ENCODE assay signal across 17 cellular contexts in genomic region chr10:88499569-88500470, GRCh38.
A peak's percentile ranks its signal among the peaks of the same experiment; 100 is the strongest.
DNase-seq lines count a peak whose midpoint lies in the region; ATAC-seq and TF ChIP-seq lines count a peak whose summit lies in the region.
"Had no signal": no experiment of that assay in that cellular context is flagged by ENCODE, and none has a peak within 500 bp of the region (broad histone marks: within the 10 kb centered on the region; RNA-seq: fewer than 3 reads in every experiment).

No MANE protein-coding gene starts in this region.

- H3K4me1 ChIP-seq in GM23338 (ENCODE audit: insufficient read depth) (peaks cover 27% of the 10 kb centered on the region), SK-N-SH (ENCODE audit: control insufficient read depth in 1 of 2, insufficient read depth in 2 of 2, low read depth in 1 of 2, low read length in 1 of 2) (no peaks in the 10 kb centered on the region; a peak in 1 of 4 replicates), osteoblast (ENCODE audit: insufficient read depth, low read length) (peaks cover 11% of the 10 kb centered on the region), spleen (peaks cover 0 to 7% (median 0%) of the 10 kb centered on the region in 6 donors)

- no peak overlapping the region for H3K4me3 ChIP-seq in GM23338
- H3K4me3 ChIP-seq in SK-N-SH (ENCODE audit: low read depth in 2 of 2, low read length in 1 of 2), result no peak overlapping the region
- no peak overlapping the region for H3K4me3 ChIP-seq in fibroblast of mammary gland (ENCODE audit: control insufficient read depth, low read depth, low read length)
- no peak overlapping the region for H3K4me3 ChIP-seq in osteoblast (ENCODE audit: insufficient read depth, low read length)
- H3K4me3 ChIP-seq in spleen, result no peak overlapping the region
- H3K4me3 ChIP-seq: esophagus squamous epithelium had no signal

- TF ChIP-seq POLR2A in spleen (IDR thresholded peaks at IDR 0.05), result no peak

- peaks cover 4% of the 10 kb centered on the region; the same call in 1 of the 3 replicates for H3K36me3 Mint-ChIP-seq in GM23338 (ENCODE audit: low read depth)
- H3K36me3 Mint-ChIP-seq: CD14-positive monocyte had no signal

- H3K36me3 ChIP-seq in GM23338 (ENCODE audit: insufficient read depth) (no peaks in the 10 kb centered on the region; the same call in 1 of the 2 replicates), SK-N-SH (replicated peaks in 1 of 2; ENCODE audit: control insufficient read depth in 1 of 2, insufficient read depth in 2 of 2, low read length in 1 of 2) (no peaks in the 10 kb centered on the region), osteoblast (ENCODE audit: insufficient read depth, low read length) (no peaks in the 10 kb centered on the region), spleen (no peaks in the 10 kb centered on the region)
- H3K36me3 ChIP-seq: esophagus squamous epithelium had no signal

- CTCF ChIA-PET in SK-N-SH (lab: Yijun Ruan, JAX), result no interaction called here

- ATAC-seq in GM23338 (peak; percentile 57), HG02970 (IDR thresholded peaks at IDR 0.05; ENCODE audit: low FRiP score, unreplicated experiment) (no peak)
- ATAC-seq: stimulated activated naive B cell treated with anti-CD40 and anti-IgM and Interleukin-4, amounts not matched to agents 10 μg/mL and 1 μg/mL and 100 μg/mL, for 72 hours had no signal

- no peaks in the 10 kb centered on the region for H4K20me1 ChIP-seq in GM23338 (replicated peaks; ENCODE audit: insufficient read depth)
- no peaks in the 10 kb centered on the region for H4K20me1 ChIP-seq in SK-N-SH (ENCODE audit: insufficient read depth)
- H4K20me1 ChIP-seq in osteoblast (ENCODE audit: insufficient read depth, low read length), result no peaks in the 10 kb centered on the region

- peaks cover 4% of the 10 kb centered on the region; the same call in 1 of the 3 replicates for H3K9me3 Mint-ChIP-seq in GM23338

- H3K79me2 ChIP-seq in GM23338 (replicated peaks; ENCODE audit: insufficient read depth) (no peaks in the 10 kb centered on the region), SK-N-SH (ENCODE audit: insufficient read depth) (no peaks in the 10 kb centered on the region), osteoblast (ENCODE audit: insufficient read depth, low read length) (no peaks in the 10 kb centered on the region)

- H3K27me3 Mint-ChIP-seq in GM23338 (ENCODE audit: insufficient read depth, low read depth, poor library complexity), result no peaks in the 10 kb centered on the region
- H3K27me3 Mint-ChIP-seq: stimulated activated naive B cell treated with anti-CD40 and anti-IgM and Interleukin-4, amounts not matched to agents 10 μg/mL and 1 μg/mL and 100 μg/mL, for 72 hours had no signal

- 61% methylated on average over 6 of the region's 6 CpGs for WGBS in SK-N-SH (ENCODE audit: low lambda C conversion rate)
- 88 to 93% (median 91%) methylated on average over 6 of the region's 6 CpGs for WGBS in spleen, 5 donors

- TF ChIP-seq RAD21 in SK-N-SH (IDR thresholded peaks at IDR 0.05; ENCODE audit: low read length), result no peak

- TF ChIP-seq CTCF in GM23338 (conservative IDR thresholded peaks at IDR 0.05; ENCODE audit: low read depth in 2 of 2) (no peak), SK-N-SH (IDR thresholded peaks at IDR 0.05) (no peak), fibroblast of mammary gland (conservative IDR thresholded peaks at IDR 0.05; ENCODE audit: control insufficient read depth, insufficient read depth, low read depth, low read length) (no peak), osteoblast (IDR thresholded peaks at IDR 0.05; ENCODE audit: extremely low read depth, low read depth, low read length) (no peak), spleen (IDR thresholded peaks at IDR 0.05 in 8 of 11, conservative IDR thresholded peaks at IDR 0.05 in 3 of 11) (no peak)

- peak; percentile 36 for DNase-seq in GM23338 (ENCODE audit: low spot score)
- DNase-seq in SK-N-SH, result no peak
- peak; percentile 82 for DNase-seq in fibroblast of mammary gland (ENCODE audit: low read depth)
- DNase-seq in osteoblast (ENCODE audit: insufficient read length, low spot score, missing footprints), result no peak
- DNase-seq in epidermal melanocyte (ENCODE audit: insufficient read length, low spot score), result no peak
- DNase-seq in amniotic stem cell (lab: John Stamatoyannopoulos, UW), result no peak
- DNase-seq in spleen, result no peak
- DNase-seq: esophagus squamous epithelium; Karpas-422; NCI-H1930; NCI-H774; retina; SHP77; stimulated activated CD4-positive, alpha-beta T cell treated with anti-CD3 and anti-CD28 coated beads, Interleukin-4, amount 100 ng/mL, for 24 hours; stimulated activated naive B cell treated with anti-CD40 and anti-IgM and Interleukin-4, amounts not matched to agents 10 μg/mL and 1 μg/mL and 100 μg/mL, for 72 hours had no signal

- no peak overlapping the region for H3K4me2 ChIP-seq in GM23338
- no peak overlapping the region for H3K4me2 ChIP-seq in SK-N-SH
- peak overlapping the region; percentile 44 for H3K4me2 ChIP-seq in osteoblast (ENCODE audit: insufficient read depth, low read length)

- no peaks in the 10 kb centered on the region for H3F3A ChIP-seq in GM23338 (replicated peaks; ENCODE audit: low read depth)
- no peaks in the 10 kb centered on the region for H3F3A ChIP-seq in SK-N-SH (replicated peaks; ENCODE audit: insufficient read depth)

- H2AFZ ChIP-seq in GM23338 (no peak overlapping the region), SK-N-SH (ENCODE audit: low read depth) (peak overlapping the region; percentile 31; the same call in 1 of the 2 replicates), osteoblast (ENCODE audit: low read length) (no peak overlapping the region)

- H3K27ac Mint-ChIP-seq in GM23338, result no peak overlapping the region; the same call in 1 of the 2 replicates
- H3K27ac Mint-ChIP-seq: CD14-positive monocyte; stimulated activated naive B cell treated with anti-CD40 and anti-IgM and Interleukin-4, amounts not matched to agents 10 μg/mL and 1 μg/mL and 100 μg/mL, for 72 hours had no signal

- H3K27me3 ChIP-seq in GM23338 (ENCODE audit: insufficient read depth) (no peaks in the 10 kb centered on the region), SK-N-SH (ENCODE audit: insufficient read depth) (no peaks in the 10 kb centered on the region), osteoblast (ENCODE audit: insufficient read depth, low read length) (no peaks in the 10 kb centered on the region), spleen (replicated peaks in 1 of 7) (no peaks in the 10 kb centered on the region)
- H3K27me3 ChIP-seq: esophagus squamous epithelium had no signal

- no peaks in the 10 kb centered on the region for H3K9me3 ChIP-seq in SK-N-SH
- no peaks in the 10 kb centered on the region for H3K9me3 ChIP-seq in osteoblast (ENCODE audit: low read depth, low read length)
- no peaks in the 10 kb centered on the region for H3K9me3 ChIP-seq in spleen
- H3K9me3 ChIP-seq: esophagus squamous epithelium had no signal

- H3K27ac ChIP-seq in GM23338 (ENCODE audit: low read depth), result peak overlapping the region; percentile 40; the same call in 1 of the 2 replicates
- no peak overlapping the region for H3K27ac ChIP-seq in SK-N-SH (ENCODE audit: low read depth in 2 of 2, low read length in 1 of 2)
- H3K27ac ChIP-seq in osteoblast (ENCODE audit: low read depth, low read length), result no peak overlapping the region
- H3K27ac ChIP-seq in spleen, result no peak overlapping the region
- H3K27ac ChIP-seq: esophagus squamous epithelium had no signal

- TF ChIP-seq EP300 in SK-N-SH (IDR thresholded peaks at IDR 0.05; ENCODE audit: borderline replicate concordance in 1 of 2, low read depth in 1 of 2, low read length in 1 of 2), result no peak

- peaks cover 36% of the 10 kb centered on the region for H3K4me1 Mint-ChIP-seq in GM23338

- POLR2A ChIA-PET in SK-N-SH (lab: Yijun Ruan, JAX), result no interaction called here

- intact Hi-C loops in spleen (cut with DNase I; ENCODE audit: low total_unique reads), result no loop called here

- H3K4me3 Mint-ChIP-seq in GM23338, result no peak overlapping the region
- H3K4me3 Mint-ChIP-seq: CD14-positive monocyte; stimulated activated naive B cell treated with anti-CD40 and anti-IgM and Interleukin-4, amounts not matched to agents 10 μg/mL and 1 μg/mL and 100 μg/mL, for 72 hours had no signal

- H3K9ac ChIP-seq in SK-N-SH, result no peak overlapping the region

- H3K9me2 ChIP-seq in GM23338 (ENCODE audit: insufficient read depth) (no peaks in the 10 kb centered on the region), SK-N-SH (no peaks in the 10 kb centered on the region)

TF ChIP-seq in SK-N-SH, 30 proteins besides CTCF, POLR2A, EP300 and RAD21 (continues in another document):
- TF ChIP-seq PBX3 (IDR thresholded peaks at IDR 0.05) (no peak), FOSL2 (IDR thresholded peaks at IDR 0.05; ENCODE audit: borderline replicate concordance, low read depth) (peak; percentile 57), MXI1 (IDR thresholded peaks at IDR 0.05; ENCODE audit: low read depth, low read length) (no peak), RFX5 (IDR thresholded peaks at IDR 0.05; ENCODE audit: low read length) (no peak), RXRA (IDR thresholded peaks at IDR 0.05; ENCODE audit: borderline replicate concordance, low read depth) (no peak), GABPA (IDR thresholded peaks at IDR 0.05; ENCODE audit: low read depth) (no peak), NRF1 (IDR thresholded peaks at IDR 0.05; ENCODE audit: low read depth, low read length) (no peak), TAF1 (IDR thresholded peaks at IDR 0.05; ENCODE audit: borderline replicate concordance, low read depth, low read length) (no peak), TCF12 (IDR thresholded peaks at IDR 0.05) (0 out of 2 replicates have a peak, but pooled peaks have one; percentile 33), JUND (IDR thresholded peaks at IDR 0.05) (peak; percentile 47), USF2 (IDR thresholded peaks at IDR 0.05; ENCODE audit: borderline replicate concordance, low read depth, low read length) (no peak), RCOR1 (IDR thresholded peaks at IDR 0.05; ENCODE audit: low read length) (no peak)

Comparison
In these comparisons a context has a peak if more than half of its experiments do, and no peak if none do; other contexts are left out.
1. DNase-seq: peak in GM23338 (single experiment) and fibroblast of mammary gland (single experiment); none in SK-N-SH (single experiment), osteoblast (single experiment), epidermal melanocyte (single experiment), amniotic stem cell (single experiment) and spleen (single experiment).